8 cellular contexts compared by ENCODE assay signal in the genomic region with DNA sequence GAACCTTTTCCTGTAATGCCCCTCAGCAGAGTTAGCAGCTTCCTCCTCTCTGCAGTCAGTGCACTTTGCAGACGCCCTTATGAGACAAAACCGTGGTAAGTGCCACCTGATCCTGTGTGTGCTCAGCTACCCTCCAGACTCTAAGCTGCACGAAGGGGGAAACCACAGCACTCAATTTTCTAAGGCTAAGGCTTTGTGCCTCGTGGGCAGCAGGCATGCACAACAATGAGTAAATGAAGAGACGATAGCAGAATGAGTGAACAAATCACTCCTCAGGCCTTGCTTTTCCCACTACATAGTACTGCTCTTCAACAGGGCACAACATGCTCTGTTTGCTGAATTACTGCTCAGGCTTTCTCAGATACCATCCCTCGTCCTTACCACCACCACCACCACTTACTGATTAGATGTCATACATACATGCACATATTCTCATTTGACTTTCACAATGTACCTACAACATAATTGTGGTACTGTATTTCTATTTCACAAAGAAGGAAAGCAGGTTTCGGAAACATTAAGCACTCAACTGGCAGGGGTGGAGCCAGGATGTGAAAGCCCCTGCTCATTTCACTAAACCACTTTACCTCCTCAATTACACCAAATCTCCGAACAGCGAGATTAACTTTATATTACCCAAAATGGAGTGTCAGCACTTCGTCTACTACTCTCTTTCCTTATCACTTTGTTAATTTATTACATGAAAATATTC.
DNase-seq lines count a peak whose midpoint lies in the region; ATAC-seq and TF ChIP-seq lines count a peak whose summit lies in the region.

No MANE protein-coding gene starts in this region.

- no peaks in the 10 kb centered on the region for H3K27me3 Mint-ChIP-seq in CD8-positive, alpha-beta memory T cell

- peaks cover 59 to 76% (median 63%) of the 10 kb centered on the region in 3 donors for H3K4me1 Mint-ChIP-seq in CD8-positive, alpha-beta memory T cell

- H3K27me3 ChIP-seq in CD8-positive, alpha-beta memory T cell (ENCODE audit: insufficient read depth, low read length, poor library complexity, severe bottlenecking), result no peaks in the 10 kb centered on the region
- H3K27me3 ChIP-seq in dorsolateral prefrontal cortex, result no peaks in the 10 kb centered on the region
- no peaks in the 10 kb centered on the region for H3K27me3 ChIP-seq in PC-9 (ENCODE audit: insufficient read depth, low read depth)

- POLR2A ChIA-PET in CD8-positive, alpha-beta memory T cell (lab: Charles Lee), result interaction anchor here (0.6 to 2.2 kb wide), 8 partner anchors 13 to 536 kb away, joined by 3 to 16 read pairs (median 4); a partner anchor contains a TSS
- POLR2A ChIA-PET in PC-9 (lab: Charles Lee; ENCODE audit: unreplicated experiment), result no interaction called here

- ATAC-seq in GM19372 (IDR thresholded peaks at IDR 0.05; ENCODE audit: low read depth, unreplicated experiment), result peak; percentile 60
- ATAC-seq in HG03439 (IDR thresholded peaks at IDR 0.05; ENCODE audit: unreplicated experiment), result peak; percentile 73

- intact Hi-C loops in dorsolateral prefrontal cortex (cut with DNase I), result no loop called here
- intact Hi-C loops in PC-9 (cut with micrococcal nuclease; ENCODE audit: unreplicated experiment), result no loop called here

- DNase-seq in CD8-positive, alpha-beta memory T cell, result peak; percentile 28 to 83 (median 68)
- peak; percentile 32 for DNase-seq in T-helper 9 cell
- DNase-seq in dorsolateral prefrontal cortex, result no peak
- DNase-seq in stimulated activated CD4-positive, alpha-beta T cell treated with anti-CD3 and anti-CD28 coated beads, TNF-alpha, amount 100 ng/mL, for 24 hours (ENCODE audit: low read depth in 3 of 3), result peak; percentile 12 to 46 (median 34)
- no peak for DNase-seq in SW 1271 (lab: John Stamatoyannopoulos, UW)
- no peak for DNase-seq in PC-9

- no peaks in the 10 kb centered on the region for H3F3A ChIP-seq in PC-9 (ENCODE audit: insufficient read depth, low read depth)

- H3K36me3 ChIP-seq in CD8-positive, alpha-beta memory T cell (ENCODE audit: insufficient read depth, low read length), result no peaks in the 10 kb centered on the region
- H3K36me3 ChIP-seq in PC-9 (ENCODE audit: low read depth), result no peaks in the 10 kb centered on the region

- no peaks in the 10 kb centered on the region for H3K36me3 Mint-ChIP-seq in CD8-positive, alpha-beta memory T cell

- peak overlapping the region; percentile 91 to 98 (median 95) for H3K27ac Mint-ChIP-seq in CD8-positive, alpha-beta memory T cell

- TF ChIP-seq CTCF in dorsolateral prefrontal cortex (IDR thresholded peaks at IDR 0.05 in 54 of 56, conservative IDR thresholded peaks at IDR 0.05 in 2 of 56; ENCODE audit: low read depth in 1 of 56, partially characterized antibody in 56 of 56) (no peak), PC-9 (conservative IDR thresholded peaks at IDR 0.05) (no peak)

- H3K4me2 ChIP-seq in PC-9, result no peak overlapping the region

- peak overlapping the region; percentile 49 to 85 (median 70) for H3K4me3 Mint-ChIP-seq in CD8-positive, alpha-beta memory T cell

- H4K20me1 ChIP-seq in PC-9 (ENCODE audit: insufficient read depth), result no peaks in the 10 kb centered on the region

- BruUV-seq in PC-9 (replicated peaks; lab: Mats Ljungman, UMichigan), result no TSS peak

- no peaks in the 10 kb centered on the region for H3K79me2 ChIP-seq in PC-9 (ENCODE audit: low read depth)

- peaks cover 47% of the 10 kb centered on the region for H3K4me1 ChIP-seq in CD8-positive, alpha-beta memory T cell (ENCODE audit: insufficient read depth, low read length)
- no peaks in the 10 kb centered on the region for H3K4me1 ChIP-seq in PC-9 (replicated peaks; ENCODE audit: insufficient read depth)

- no peaks in the 10 kb centered on the region for H3K9me2 ChIP-seq in PC-9 (ENCODE audit: insufficient read depth)

- H3K4me3 ChIP-seq in CD8-positive, alpha-beta memory T cell (ENCODE audit: low read length), result peak overlapping the region; percentile 35
- H3K4me3 ChIP-seq in dorsolateral prefrontal cortex, result no peak overlapping the region
- no peak overlapping the region for H3K4me3 ChIP-seq in PC-9

- CTCF ChIA-PET in CD8-positive, alpha-beta memory T cell (lab: Charles Lee), result interaction anchor here (1.1 to 5.4 kb wide), 5 partner anchors 13 to 207 kb away, joined by 3 to 26 read pairs (median 4); no protein-coding TSS in a partner anchor
- CTCF ChIA-PET in PC-9 (lab: Charles Lee), result no interaction called here

- H3K9me3 ChIP-seq in CD8-positive, alpha-beta memory T cell (ENCODE audit: low read length), result no peaks in the 10 kb centered on the region
- no peaks in the 10 kb centered on the region for H3K9me3 ChIP-seq in PC-9 (ENCODE audit: insufficient read depth, low read depth)

- H2AFZ ChIP-seq in PC-9, result no peak overlapping the region

- H3K27ac ChIP-seq in CD8-positive, alpha-beta memory T cell (ENCODE audit: low read depth, low read length), result peak overlapping the region; percentile 48
- H3K27ac ChIP-seq in dorsolateral prefrontal cortex (peak overlapping the region in 41 of 59 donors; percentile 0 to 79 (median 42)), PC-9 (no peak overlapping the region)

- no peaks in the 10 kb centered on the region for H3K9me3 Mint-ChIP-seq in CD8-positive, alpha-beta memory T cell

Comparison
In these comparisons a context has a peak if more than half of its experiments do, and no peak if none do; other contexts are left out.
1. DNase-seq: peak in CD8-positive, alpha-beta memory T cell (5 of 5), T-helper 9 cell (single experiment) and stimulated activated CD4-positive, alpha-beta T cell treated with anti-CD3 and anti-CD28 coated beads, TNF-alpha, amount 100 ng/mL, for 24 hours (3 of 3); none in dorsolateral prefrontal cortex (0 of 10), SW 1271 (0 of 2) and PC-9 (0 of 2).